Comparison of ENCODE assay signal across 16 cellular contexts in genomic region chr6:3847521-3847920, GRCh38. TPM values are rescaled to one million over a fixed set of nuclear protein-coding genes. Genes with fewer than 3 reads are reported as not detected.
DNase-seq lines count a peak whose midpoint lies in the region; ATAC-seq and TF ChIP-seq lines count a peak whose summit lies in the region.
"Had no signal": no experiment of that assay in that cellular context is flagged by ENCODE, and none has a peak within 500 bp of the region (broad histone marks: within the 10 kb centered on the region; RNA-seq: fewer than 3 reads in every experiment).

No MANE protein-coding gene starts in this region.

- H4K91ac ChIP-seq in H9 (ENCODE audit: insufficient read length, low read depth, low read length): no peak overlapping the region

- no peaks in the 10 kb centered on the region for H4K20me1 ChIP-seq in H9 (ENCODE audit: control insufficient read depth, insufficient read depth, insufficient read length)

- H3K27ac ChIP-seq in effector memory CD4-positive, alpha-beta T cell (ENCODE audit: insufficient read depth, low read length, poor library complexity, severe bottlenecking): peak overlapping the region; percentile 18
- H3K27ac ChIP-seq in brain microvascular endothelial cell (no peak overlapping the region), H9 (ENCODE audit: insufficient read length, low read depth, low read length) (no peak overlapping the region)

- ATAC-seq in stimulated activated naive CD8-positive, alpha-beta T cell treated with anti-CD3 and anti-CD28 coated beads, Interleukin-15, Interleukin-2, amounts not matched to agents 100 U/mL and 50 U/mL, for 24 hours: no peak
- no peak for ATAC-seq in natural killer cell treated with Interleukin-12 subunit alpha and Interleukin-12 subunit beta and Interleukin-15 and Interleukin-18, amount 100 ng/mL, for 72 hours
- ATAC-seq in HG03354 (IDR thresholded peaks at IDR 0.05; ENCODE audit: poor library complexity, severe bottlenecking, unreplicated experiment) (no peak), GM19467 (IDR thresholded peaks at IDR 0.05; ENCODE audit: unreplicated experiment) (no peak)
- ATAC-seq: left cardiac atrium, Panc1 had no signal

- H3K4me1 ChIP-seq in effector memory CD4-positive, alpha-beta T cell (ENCODE audit: control insufficient read depth, insufficient read depth, low read length, poor library complexity, severe bottlenecking): peaks cover 3% of the 10 kb centered on the region
- H3K4me1 ChIP-seq in H9 (ENCODE audit: insufficient read depth, low read length): 0 out of 2 replicates have a peak, but pooled peaks cover 3% of the 10 kb centered on the region

- no peak overlapping the region for H3K4me2 ChIP-seq in H9 (ENCODE audit: insufficient read depth, insufficient read length, low read length)

- no peaks in the 10 kb centered on the region for H3K79me1 ChIP-seq in H9 (ENCODE audit: insufficient read depth, low read depth, low read length, poor library complexity, severe bottlenecking)

- H2BK12ac ChIP-seq in H9 (ENCODE audit: insufficient read length, low read depth, low read length): no peak overlapping the region

- no peak overlapping the region for H3K23ac ChIP-seq in H9 (ENCODE audit: insufficient read length, low read depth, low read length)

- H3K27me3 Mint-ChIP-seq in stimulated activated naive CD8-positive, alpha-beta T cell treated with anti-CD3 and anti-CD28 coated beads, Interleukin-15, Interleukin-2, amounts not matched to agents 100 ng/mL and 50 ng/mL, for 24 hours: no peaks in the 10 kb centered on the region
- no peaks in the 10 kb centered on the region for H3K27me3 Mint-ChIP-seq in natural killer cell treated with Interleukin-12 subunit alpha and Interleukin-12 subunit beta and Interleukin-15 and Interleukin-18, amount 100 ng/mL, for 72 hours
- H3K27me3 Mint-ChIP-seq in H9 (ENCODE audit: low read depth): peaks cover 6% of the 10 kb centered on the region

- H3K27me3 ChIP-seq in effector memory CD4-positive, alpha-beta T cell (replicated peaks; ENCODE audit: control insufficient read depth, insufficient read depth, low read length, poor library complexity, severe bottlenecking): no peaks in the 10 kb centered on the region
- no peaks in the 10 kb centered on the region for H3K27me3 ChIP-seq in brain microvascular endothelial cell (replicated peaks)
- no peaks in the 10 kb centered on the region for H3K27me3 ChIP-seq in H9 (ENCODE audit: insufficient read depth, low read length)
- H3K27me3 ChIP-seq: uterus had no signal

- H3K9me3 Mint-ChIP-seq in stimulated activated naive CD8-positive, alpha-beta T cell treated with anti-CD3 and anti-CD28 coated beads, Interleukin-15, Interleukin-2, amounts not matched to agents 100 ng/mL and 50 ng/mL, for 24 hours: no peaks in the 10 kb centered on the region
- H3K9me3 Mint-ChIP-seq in natural killer cell treated with Interleukin-12 subunit alpha and Interleukin-12 subunit beta and Interleukin-15 and Interleukin-18, amount 100 ng/mL, for 72 hours: no peaks in the 10 kb centered on the region
- no peaks in the 10 kb centered on the region for H3K9me3 Mint-ChIP-seq in H9

- no peak overlapping the region for H2BK5ac ChIP-seq in H9 (ENCODE audit: insufficient read length, low read length)

- no peak overlapping the region for H2BK120ac ChIP-seq in H9 (ENCODE audit: low read depth, low read length, poor library complexity, severe bottlenecking)

- H3K4me1 Mint-ChIP-seq in stimulated activated naive CD8-positive, alpha-beta T cell treated with anti-CD3 and anti-CD28 coated beads, Interleukin-15, Interleukin-2, amounts not matched to agents 100 ng/mL and 50 ng/mL, for 24 hours (ENCODE audit: low read depth): peaks cover 29% of the 10 kb centered on the region
- peaks cover 15 to 26% of the 10 kb centered on the region in 2 donors for H3K4me1 Mint-ChIP-seq in natural killer cell treated with Interleukin-12 subunit alpha and Interleukin-12 subunit beta and Interleukin-15 and Interleukin-18, amount 100 ng/mL, for 72 hours (ENCODE audit: low read depth in 2 of 2)
- peaks cover 7 to 9% of the 10 kb centered on the region in 2 experiments for H3K4me1 Mint-ChIP-seq in H9

- no peaks in the 10 kb centered on the region for H3K36me3 ChIP-seq in effector memory CD4-positive, alpha-beta T cell (ENCODE audit: control insufficient read depth, insufficient read depth, low read length)
- H3K36me3 ChIP-seq in brain microvascular endothelial cell (replicated peaks): no peaks in the 10 kb centered on the region
- H3K36me3 ChIP-seq: uterus had no signal

- no peak overlapping the region for H3K4me3 ChIP-seq in effector memory CD4-positive, alpha-beta T cell (ENCODE audit: insufficient read depth, low read depth, low read length, poor library complexity, severe bottlenecking)
- H3K4me3 ChIP-seq in brain microvascular endothelial cell (ENCODE audit: low read depth, low read length): no peak overlapping the region
- H3K4me3 ChIP-seq: uterus had no signal

- H3K4me3 Mint-ChIP-seq in stimulated activated naive CD8-positive, alpha-beta T cell treated with anti-CD3 and anti-CD28 coated beads, Interleukin-15, Interleukin-2, amounts not matched to agents 100 ng/mL and 50 ng/mL, for 24 hours: no peak overlapping the region
- peak overlapping the region; percentile 80 for H3K4me3 Mint-ChIP-seq in natural killer cell treated with Interleukin-12 subunit alpha and Interleukin-12 subunit beta and Interleukin-15 and Interleukin-18, amount 100 ng/mL, for 72 hours
- H3K4me3 Mint-ChIP-seq in H9: no peak overlapping the region

- peaks cover 7% of the 10 kb centered on the region for H3K36me3 Mint-ChIP-seq in stimulated activated naive CD8-positive, alpha-beta T cell treated with anti-CD3 and anti-CD28 coated beads, Interleukin-15, Interleukin-2, amounts not matched to agents 100 ng/mL and 50 ng/mL, for 24 hours (ENCODE audit: low read depth)
- no peaks in the 10 kb centered on the region for H3K36me3 Mint-ChIP-seq in natural killer cell treated with Interleukin-12 subunit alpha and Interleukin-12 subunit beta and Interleukin-15 and Interleukin-18, amount 100 ng/mL, for 72 hours
- peaks cover 2 to 14% (median 6%) of the 10 kb centered on the region in 3 experiments; a peak in 2 of 7 replicates for H3K36me3 Mint-ChIP-seq in H9 (ENCODE audit: insufficient read depth in 1 of 3, low read depth in 3 of 3)

- no peak overlapping the region for H4K8ac ChIP-seq in H9 (replicated peaks; ENCODE audit: insufficient read length, low read depth, low read length)

- no peak overlapping the region for H3T11ph ChIP-seq in H9 (ENCODE audit: low read length)

- no peak overlapping the region for H2AFZ ChIP-seq in H9 (ENCODE audit: low read length)

- no peak overlapping the region for H3K18ac ChIP-seq in H9 (ENCODE audit: insufficient read length, low read depth, low read length)

- H3K9ac ChIP-seq in H9 (ENCODE audit: extremely low read depth, insufficient read length, low read length): no peak overlapping the region

- H3K79me2 ChIP-seq in H9 (ENCODE audit: insufficient read depth, low read length): no peaks in the 10 kb centered on the region

- H2BK20ac ChIP-seq in H9 (ENCODE audit: low read depth, low read length, poor library complexity, severe bottlenecking): no peak overlapping the region

- no peaks in the 10 kb centered on the region for H3K9me3 ChIP-seq in effector memory CD4-positive, alpha-beta T cell (ENCODE audit: control insufficient read depth, low read length)
- no peaks in the 10 kb centered on the region for H3K9me3 ChIP-seq in H9 (ENCODE audit: control insufficient read depth, low read depth, low read length)
- H3K9me3 ChIP-seq: uterus had no signal

- H2BK15ac ChIP-seq in H9 (ENCODE audit: low read depth, low read length): no peak overlapping the region

- TF ChIP-seq CTCF in brain microvascular endothelial cell (IDR thresholded peaks at IDR 0.05; ENCODE audit: low read depth, low read length, missing control alignments): no peak
- no peak for TF ChIP-seq CTCF in H9 (conservative IDR thresholded peaks at IDR 0.05)

- H3K23me2 ChIP-seq in H9 (ENCODE audit: insufficient read length, low read depth, low read length, poor library complexity, severe bottlenecking): peaks cover 4% of the 10 kb centered on the region

- no peak overlapping the region for H3K4ac ChIP-seq in H9 (ENCODE audit: low read depth, low read length)

- in situ Hi-C loops in brain microvascular endothelial cell (cut with HindIII; ENCODE audit: low pct_ligation_motif_present, low sequenced_read_pairs): no loop called here

- peak overlapping the region; percentile 69 for H3K27ac Mint-ChIP-seq in stimulated activated naive CD8-positive, alpha-beta T cell treated with anti-CD3 and anti-CD28 coated beads, Interleukin-15, Interleukin-2, amounts not matched to agents 100 ng/mL and 50 ng/mL, for 24 hours
- peak overlapping the region; percentile 67 to 77 for H3K27ac Mint-ChIP-seq in natural killer cell treated with Interleukin-12 subunit alpha and Interleukin-12 subunit beta and Interleukin-15 and Interleukin-18, amount 100 ng/mL, for 72 hours
- H3K27ac Mint-ChIP-seq in H9: no peak overlapping the region

- no peak overlapping the region for H3K14ac ChIP-seq in H9 (ENCODE audit: insufficient read depth, low read length)

- no CpG with 5 or more reads among the region's 3 CpGs for WGBS in H9 (ENCODE audit: extremely low coverage, insufficient read length, low lambda C conversion rate)

- no peak overlapping the region for H2AK5ac ChIP-seq in H9 (ENCODE audit: insufficient read length, low read length)

- H3K56ac ChIP-seq in H9 (ENCODE audit: insufficient read length, low read depth, low read length): no peak overlapping the region

- no peak for DNase-seq in stimulated activated naive CD8-positive, alpha-beta T cell treated with anti-CD3 and anti-CD28 coated beads, Interleukin-15, Interleukin-2, amounts not matched to agents 100 U/mL and 50 U/mL, for 24 hours
- DNase-seq in effector memory CD4-positive, alpha-beta T cell: no peak
- no peak for DNase-seq in natural killer cell treated with Interleukin-12 subunit alpha and Interleukin-12 subunit beta and Interleukin-15 and Interleukin-18, amount 100 ng/mL, for 72 hours (ENCODE audit: low spot score)
- DNase-seq in brain microvascular endothelial cell (no peak), H9 (no peak)
- DNase-seq: activated CD4-positive, alpha-beta T cell treated with anti-CD3 and anti-CD28 coated beads, Interleukin-2, amount 50 U/mL, for 4 hours; glutamatergic neuron; KBM-7; left cardiac atrium; NCI-H1417 treated with DMSO at 0.1 percent for 48 hours; NCI-H524; uterus had no signal

- H4K5ac ChIP-seq in H9 (ENCODE audit: insufficient read length, low read depth, low read length): no peak overlapping the region

RNA-seq across cellular contexts. Expression of gene FAM50B, which starts 1.7 kb away (rescaled TPM):
- total RNA-seq in natural killer cell treated with Interleukin-12 subunit alpha and Interleukin-12 subunit beta and Interleukin-15 and Interleukin-18, amount 100 ng/mL, for 72 hours: 1 to 10 TPM; 5.3 to 7.3 TPM
- 3.3 and 3.8 TPM in 2 replicates for total RNA-seq in H9 (2021)

Comparison
In these comparisons a context has a peak if more than half of its experiments do, and no peak if none do; other contexts are left out.
1. H3K27ac Mint-ChIP-seq: peak in stimulated activated naive CD8-positive, alpha-beta T cell treated with anti-CD3 and anti-CD28 coated beads, Interleukin-15, Interleukin-2, amounts not matched to agents 100 ng/mL and 50 ng/mL, for 24 hours (single experiment) and natural killer cell treated with Interleukin-12 subunit alpha and Interleukin-12 subunit beta and Interleukin-15 and Interleukin-18, amount 100 ng/mL, for 72 hours (2 of 2); none in H9 (0 of 3).